8 cellular contexts compared by ENCODE assay signal in genomic region chr9:93091453-93092081, GRCh38. TPM values are rescaled to one million over a fixed set of nuclear protein-coding genes. Genes with fewer than 3 reads are reported as not detected.
DNase-seq lines count a peak whose midpoint lies in the region; ATAC-seq, FAIRE-seq and TF ChIP-seq lines count a peak whose summit lies in the region.

No MANE protein-coding gene starts in this region.

- H3K4me3 ChIP-seq in choroid plexus epithelial cell (ENCODE audit: low read depth, low read length): no peak overlapping the region

- peak; percentile 80 for FAIRE-seq in GM18507 (lab: Jason Lieb, UNC)

- peaks cover 4% of the 10 kb centered on the region for H3K36me3 Mint-ChIP-seq in T-helper 17 cell (ENCODE audit: low read depth)

- H3K4me1 Mint-ChIP-seq in T-helper 17 cell: peaks cover 38% of the 10 kb centered on the region

- no peaks in the 10 kb centered on the region for H3K27me3 Mint-ChIP-seq in T-helper 17 cell

- no peak for ATAC-seq in T-helper 17 cell
- no peak for ATAC-seq in sciatic nerve
- no peak for ATAC-seq in GM19452 (IDR thresholded peaks at IDR 0.05; ENCODE audit: unreplicated experiment)
- no peak for ATAC-seq in HG02571 (IDR thresholded peaks at IDR 0.05; ENCODE audit: unreplicated experiment)
- no peak for ATAC-seq in HG02973 (IDR thresholded peaks at IDR 0.05; ENCODE audit: unreplicated experiment)

- H3K4me3 Mint-ChIP-seq in T-helper 17 cell: no peak overlapping the region

- DNase-seq in GM18507 (ENCODE audit: extremely low spot score, insufficient read length, low read depth) (no peak), T-helper 17 cell (no peak), choroid plexus epithelial cell (ENCODE audit: low read depth) (peak; percentile 96), sciatic nerve (ENCODE audit: low spot score) (peak; percentile 59), G401 (ENCODE audit: low spot score) (no peak)

- intact Hi-C loops in sciatic nerve (cut with DNase I): no loop called here

- H3K9me3 ChIP-seq in T-helper 17 cell (ENCODE audit: control insufficient read depth, low read length, poor library complexity, severe bottlenecking): no peaks in the 10 kb centered on the region

- in situ Hi-C loops in G401 (cut with HindIII; ENCODE audit: low sequenced_read_pairs): no loop called here

- TF ChIP-seq CTCF in choroid plexus epithelial cell (conservative IDR thresholded peaks at IDR 0.05; ENCODE audit: low read depth, low read length): no peak

- H3K27ac Mint-ChIP-seq in T-helper 17 cell: peak overlapping the region; percentile 95

RNA-seq across cellular contexts. Expression of gene CARD19, which starts 4.5 kb away (rescaled TPM):
- total RNA-seq in T-helper 17 cell (10 to 100 TPM; 45.2 to 54.4 TPM), sciatic nerve (36.6 TPM)
- total RNA-seq in G401 (2014; rRNA removed; shearing (Covaris generic)): 31.4 and 36.7 TPM in 2 replicates

RNA-seq across cellular contexts. Expression of gene SUSD3, which starts 33.1 kb away (rescaled TPM):
- total RNA-seq in T-helper 17 cell (10 to 100 TPM; 47.2 to 62.3 TPM), sciatic nerve (6.6 TPM)
- total RNA-seq in G401 (2014; rRNA removed; shearing (Covaris generic)): not detected in 2 replicates

RNA-seq across cellular contexts. Expression of gene NINJ1, which starts 42.5 kb away (rescaled TPM):
- total RNA-seq in T-helper 17 cell (100 to 1,000 TPM; 169 to 219 TPM), sciatic nerve (53.5 TPM)
- 25.6 and 28.4 TPM in 2 replicates for total RNA-seq in G401 (2014; rRNA removed; shearing (Covaris generic))

Comparison
In these comparisons a context has a peak if more than half of its experiments do, and no peak if none do; other contexts are left out.
1. DNase-seq: peak in choroid plexus epithelial cell (single experiment) and sciatic nerve (single experiment); none in GM18507 (single experiment), T-helper 17 cell (0 of 3) and G401 (single experiment).